In the genomic region with DNA sequence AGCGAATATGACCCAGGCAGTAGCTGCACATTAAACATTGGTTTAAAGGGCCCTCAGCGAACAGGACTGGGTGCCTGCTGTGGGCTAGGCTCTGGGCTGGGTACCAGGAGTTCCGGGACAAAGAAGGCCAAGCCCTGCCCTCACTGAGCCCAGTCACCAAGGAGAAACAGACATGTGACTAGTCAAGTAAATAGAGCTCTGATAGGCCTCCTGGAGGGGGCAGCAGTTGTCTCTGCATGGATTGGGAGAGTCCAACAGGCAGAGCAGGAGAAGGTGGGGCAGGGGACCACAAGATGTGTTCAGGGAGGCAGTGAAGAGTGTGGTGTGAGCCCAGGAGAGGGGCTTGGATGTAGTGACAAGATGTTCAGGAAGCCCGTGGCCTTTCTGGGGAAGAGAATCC, we compare ENCODE assay signal across 9 cellular contexts. TPM values are rescaled to one million over a fixed set of nuclear protein-coding genes. Genes with fewer than 3 reads are reported as not detected.
DNase-seq lines count a peak whose midpoint lies in the region; ATAC-seq and TF ChIP-seq lines count a peak whose summit lies in the region.
"Had no signal": no experiment of that assay in that cellular context is flagged by ENCODE, and none has a peak within 500 bp of the region (broad histone marks: within the 10 kb centered on the region; RNA-seq: fewer than 3 reads in every experiment).

No MANE protein-coding gene starts in this region.

- H3K27ac Mint-ChIP-seq in stimulated activated naive CD8-positive, alpha-beta T cell treated with anti-CD3 and anti-CD28 coated beads, Interleukin-15, amount 100 ng/mL, for 72 hours: no peak overlapping the region

- H4K20me1 ChIP-seq in fibroblast of lung (ENCODE audit: control insufficient read depth, extremely low read depth, insufficient read depth, low read length): no peaks in the 10 kb centered on the region

- intact Hi-C loops in Panc1 (cut with micrococcal nuclease; ENCODE audit: unreplicated experiment) (no loop called here), testis (cut with DNase I; ENCODE audit: low total_unique reads) (no loop called here)

- WGBS in testis, 2 donors: 85 to 87% methylated on average over 4 of the region's 4 CpGs

- TF ChIP-seq CTCF in Panc1 (IDR thresholded peaks at IDR 0.05): no peak
- TF ChIP-seq CTCF in fibroblast of lung (conservative IDR thresholded peaks at IDR 0.05 in 1 of 2, IDR thresholded peaks at IDR 0.05 in 1 of 2; ENCODE audit: low read depth in 1 of 2, low read length in 2 of 2): peak; percentile 41 to 49
- TF ChIP-seq CTCF in testis (IDR thresholded peaks at IDR 0.05): no peak

- CTCF ChIA-PET in Panc1 (lab: Charles Lee): interaction anchor here (1.3 kb wide), 1 partner anchor 14 kb away, joined by 5 read pairs; no protein-coding TSS in a partner anchor

- H3K27me3 ChIP-seq in Panc1 (ENCODE audit: control insufficient read depth, insufficient read depth, low read length) (no peaks in the 10 kb centered on the region), fibroblast of lung (ENCODE audit: control insufficient read depth, insufficient read depth, low read length) (no peaks in the 10 kb centered on the region), testis (no peaks in the 10 kb centered on the region)

- no peaks in the 10 kb centered on the region; the same call in 1 of the 2 replicates for H3K36me3 ChIP-seq in Panc1 (ENCODE audit: control insufficient read depth, insufficient read depth, low read length)
- H3K36me3 ChIP-seq in fibroblast of lung (ENCODE audit: control insufficient read depth, insufficient read depth, low read length): peaks cover 3% of the 10 kb centered on the region
- no peaks in the 10 kb centered on the region for H3K36me3 ChIP-seq in testis (ENCODE audit: low read depth, missing control alignments)

- DNase-seq in stimulated activated naive CD8-positive, alpha-beta T cell treated with anti-CD3 and anti-CD28 coated beads, Interleukin-15, Interleukin-2, amounts not matched to agents 100 U/mL and 50 U/mL, for 24 hours: peak; percentile 9
- no peak for DNase-seq in stimulated activated naive CD8-positive, alpha-beta T cell treated with anti-CD3 and anti-CD28 coated beads, Interleukin-15, amount 100 ng/mL, for 72 hours
- no peak for DNase-seq in Panc1 (ENCODE audit: low read depth, low spot score)
- peak; percentile 60 to 61 for DNase-seq in fibroblast of lung (ENCODE audit: low read depth in 2 of 2)
- peak; percentile 32 for DNase-seq in testis
- no peak for DNase-seq in activated effector memory CD4-positive, alpha-beta T cell treated with Interleukin-2 at 50 U/mL for 16 hours
- DNase-seq in NCI-H128 (lab: John Stamatoyannopoulos, UW; ENCODE audit: unreplicated experiment): no peak

- in situ Hi-C loops in Panc1 (cut with HindIII; ENCODE audit: low pct_unique_long_range_greater_than_20kb, low sequenced_read_pairs): no loop called here

- H3K4me2 ChIP-seq in fibroblast of lung (ENCODE audit: extremely low read depth, insufficient read depth, low read length): peak overlapping the region; percentile 40

- peaks cover 73% of the 10 kb centered on the region for H3K79me2 ChIP-seq in fibroblast of lung (ENCODE audit: control insufficient read depth, insufficient read depth, low read length)

- no peak overlapping the region for H2AFZ ChIP-seq in fibroblast of lung (ENCODE audit: low read length)

- ATAC-seq in stimulated activated naive CD8-positive, alpha-beta T cell treated with anti-CD3 and anti-CD28 coated beads, Interleukin-15, Interleukin-2, amounts not matched to agents 100 U/mL and 50 U/mL, for 24 hours: peak; percentile 19
- no peak for ATAC-seq in stimulated activated naive CD8-positive, alpha-beta T cell treated with anti-CD3 and anti-CD28 coated beads, Interleukin-15, amount 100 ng/mL, for 72 hours
- peak; percentile 49 for ATAC-seq in Panc1
- ATAC-seq in activated CD4-positive, CD25-positive, alpha-beta regulatory T cell treated with anti-CD3 and anti-CD28 coated beads, Interleukin-2, amount 50 U/mL, for 24 hours: no peak

- H3K4me3 ChIP-seq in Panc1 (ENCODE audit: low read depth in 2 of 2, low read length in 2 of 2): peak overlapping the region in 1 of 2 experiments; percentile 0; a peak in 1 of 4 replicates
- H3K4me3 ChIP-seq in fibroblast of lung (replicated peaks in 1 of 4; ENCODE audit: control extremely low read depth in 1 of 4, insufficient read depth in 1 of 4, low read depth in 3 of 4, low read length in 4 of 4): peak overlapping the region in 1 of 4 experiments; percentile 98
- no peak overlapping the region for H3K4me3 ChIP-seq in testis

- POLR2A ChIA-PET in Panc1 (lab: Charles Lee): interaction anchor here (0.7 kb wide), 1 partner anchor 431 kb away, joined by 4 read pairs; no protein-coding TSS in a partner anchor

- H3K9ac ChIP-seq in fibroblast of lung (ENCODE audit: insufficient read depth, low read length): no peak overlapping the region

- no peaks in the 10 kb centered on the region for H3K9me3 ChIP-seq in Panc1 (ENCODE audit: control insufficient read depth, insufficient read depth, low read depth, low read length)
- H3K9me3 ChIP-seq in fibroblast of lung (ENCODE audit: control insufficient read depth, insufficient read depth, low read depth, low read length): no peaks in the 10 kb centered on the region
- H3K9me3 ChIP-seq in testis: no peaks in the 10 kb centered on the region

- no peak for TF ChIP-seq POLR2A in testis (IDR thresholded peaks at IDR 0.05)

- no peaks in the 10 kb centered on the region for H3K27me3 Mint-ChIP-seq in stimulated activated naive CD8-positive, alpha-beta T cell treated with anti-CD3 and anti-CD28 coated beads, Interleukin-15, amount 100 ng/mL, for 72 hours

- no peak overlapping the region for H3K4me3 Mint-ChIP-seq in stimulated activated naive CD8-positive, alpha-beta T cell treated with anti-CD3 and anti-CD28 coated beads, Interleukin-15, amount 100 ng/mL, for 72 hours

- H3K4me1 ChIP-seq in Panc1 (ENCODE audit: control insufficient read depth, insufficient read depth, low read length) (peaks cover 27% of the 10 kb centered on the region), fibroblast of lung (ENCODE audit: control insufficient read depth, extremely low read depth, insufficient read depth, low read length) (peaks cover 10% of the 10 kb centered on the region), testis (peaks cover 27% of the 10 kb centered on the region)

- peaks cover 33% of the 10 kb centered on the region for H3K4me1 Mint-ChIP-seq in stimulated activated naive CD8-positive, alpha-beta T cell treated with anti-CD3 and anti-CD28 coated beads, Interleukin-15, amount 100 ng/mL, for 72 hours

- no peaks in the 10 kb centered on the region for H3K9me3 Mint-ChIP-seq in stimulated activated naive CD8-positive, alpha-beta T cell treated with anti-CD3 and anti-CD28 coated beads, Interleukin-15, amount 100 ng/mL, for 72 hours

- no TSS peak for BruUV-seq in Panc1 (replicated peaks; lab: Mats Ljungman, UMichigan)

- H3K27ac ChIP-seq in Panc1 (ENCODE audit: low read length) (peak overlapping the region; percentile 40), fibroblast of lung (ENCODE audit: insufficient read depth, low read length) (peak overlapping the region; percentile 31), testis (no peak overlapping the region)

RNA-seq across cellular contexts. Expression of gene HM13, which starts 3.1 kb away (rescaled TPM):
- 337 TPM for total RNA-seq in Panc1 (2021; ENCODE audit: unreplicated experiment)
- polyA plus RNA-seq in Panc1 (2012; ENCODE audit: insufficient read length): 424 TPM
- 41.9 and 52.5 TPM in 2 replicates for total RNA-seq in fibroblast of lung
- polyA plus RNA-seq in fibroblast of lung: 153 and 157 TPM in 2 replicates
- 181 and 201 TPM in 2 replicates for polyA plus RNA-seq in fibroblast of lung (2012)
- 328 and 338 TPM in 2 replicates for polyA minus RNA-seq in fibroblast of lung (ENCODE audit: low replicate concordance)
- total RNA-seq in testis: 10 to 100 TPM; 68.7 to 86.7 TPM
- polyA plus RNA-seq in testis (ENCODE audit: insufficient read depth, low read depth, low replicate concordance): 97.5 TPM

RNA-seq across cellular contexts. Expression of gene REM1, which starts 42.3 kb away (rescaled TPM):
- total RNA-seq in Panc1 (2021; ENCODE audit: unreplicated experiment) (not detected), fibroblast of lung (not detected in 2 replicates), testis (1 to 10 TPM; 1.9 to 2.6 TPM)
- not detected for polyA plus RNA-seq in Panc1 (2012; ENCODE audit: insufficient read length)
- polyA plus RNA-seq in fibroblast of lung (not detected in 2 replicates), testis (ENCODE audit: insufficient read depth, low read depth, low replicate concordance) (3.4 TPM)
- not detected in 2 replicates for polyA plus RNA-seq in fibroblast of lung (2012)
- not detected in 2 replicates for polyA minus RNA-seq in fibroblast of lung (ENCODE audit: low replicate concordance)

RNA-seq across cellular contexts. Expression of gene DEFB124, which starts 42.4 kb away (rescaled TPM):
- not detected for total RNA-seq in Panc1 (2021; ENCODE audit: unreplicated experiment)
- not detected for polyA plus RNA-seq in Panc1 (2012; ENCODE audit: insufficient read length)
- total RNA-seq in fibroblast of lung: not detected in 2 replicates
- not detected in 2 replicates for polyA plus RNA-seq in fibroblast of lung
- not detected in 2 replicates for polyA plus RNA-seq in fibroblast of lung (2012)
- not detected in 2 replicates for polyA minus RNA-seq in fibroblast of lung (ENCODE audit: low replicate concordance)
- not detected for total RNA-seq in testis
- polyA plus RNA-seq in testis (ENCODE audit: insufficient read depth, low read depth, low replicate concordance): 8.2 TPM
- polyA plus RNA-seq: aorta had no signal

Comparison
In these comparisons a context has a peak if more than half of its experiments do, and no peak if none do; other contexts are left out.
1. ATAC-seq: peak in stimulated activated naive CD8-positive, alpha-beta T cell treated with anti-CD3 and anti-CD28 coated beads, Interleukin-15, Interleukin-2, amounts not matched to agents 100 U/mL and 50 U/mL, for 24 hours (single experiment) and Panc1 (single experiment); none in stimulated activated naive CD8-positive, alpha-beta T cell treated with anti-CD3 and anti-CD28 coated beads, Interleukin-15, amount 100 ng/mL, for 72 hours (single experiment) and activated CD4-positive, CD25-positive, alpha-beta regulatory T cell treated with anti-CD3 and anti-CD28 coated beads, Interleukin-2, amount 50 U/mL, for 24 hours (0 of 2).
2. DNase-seq: peak in stimulated activated naive CD8-positive, alpha-beta T cell treated with anti-CD3 and anti-CD28 coated beads, Interleukin-15, Interleukin-2, amounts not matched to agents 100 U/mL and 50 U/mL, for 24 hours (single experiment), fibroblast of lung (2 of 2) and testis (single experiment); none in stimulated activated naive CD8-positive, alpha-beta T cell treated with anti-CD3 and anti-CD28 coated beads, Interleukin-15, amount 100 ng/mL, for 72 hours (0 of 2), Panc1 (single experiment), activated effector memory CD4-positive, alpha-beta T cell treated with Interleukin-2 at 50 U/mL for 16 hours (single experiment) and NCI-H128 (single experiment).
3. H3K27ac ChIP-seq: peak in Panc1 (single experiment) and fibroblast of lung (single experiment); none in testis (0 of 2).
4. CTCF ChIP-seq: peak in fibroblast of lung (2 of 2); none in Panc1 (single experiment) and testis (0 of 3).